ENCODE assay signal across 6 cellular contexts in the genomic region with DNA sequence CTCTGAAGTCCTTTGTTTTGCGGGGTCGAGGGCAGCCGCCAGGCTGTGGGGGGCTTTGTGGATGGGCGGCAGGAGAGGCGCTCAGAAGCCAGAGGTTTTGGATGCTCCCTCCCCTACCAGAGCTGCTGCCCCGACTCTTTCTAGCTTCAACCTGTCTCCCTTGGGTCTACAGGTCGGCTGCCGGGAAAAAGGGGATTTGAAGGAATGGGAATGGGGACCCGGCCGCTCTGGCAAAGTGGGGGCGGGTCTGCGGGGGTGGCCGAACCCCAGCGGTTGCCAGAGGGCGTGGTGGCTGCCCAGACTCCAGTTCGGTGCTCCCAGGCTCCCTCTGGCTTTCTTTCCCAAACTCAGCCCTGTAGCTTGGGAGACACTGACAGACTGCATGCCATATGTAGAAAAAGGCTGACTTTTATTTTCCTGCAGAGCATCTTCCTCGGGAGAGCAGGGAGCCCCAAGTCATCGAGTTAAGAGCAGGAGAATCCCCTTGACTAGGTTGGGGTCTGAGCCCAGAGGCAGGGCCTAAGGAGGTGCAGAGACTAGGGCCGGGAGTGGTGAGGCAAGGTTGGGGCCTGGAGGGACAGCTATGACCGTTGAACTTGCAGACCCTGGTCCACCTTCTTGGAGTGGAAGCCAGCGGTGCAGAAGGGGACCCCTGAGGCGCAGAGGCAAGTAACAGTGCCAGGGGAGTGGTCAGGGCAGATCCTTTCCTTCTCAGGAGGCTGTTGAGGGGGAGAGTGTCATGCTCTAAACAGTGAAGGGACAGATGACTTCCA. TPM values are rescaled to one million over a fixed set of nuclear protein-coding genes. Genes with fewer than 3 reads are reported as not detected.
A peak's percentile ranks its signal among the peaks of the same experiment; 100 is the strongest.
DNase-seq lines count a peak whose midpoint lies in the region; TF ChIP-seq lines count a peak whose summit lies in the region.

No MANE protein-coding gene starts in this region.

- H3K36me3 ChIP-seq in stomach smooth muscle (ENCODE audit: control insufficient read depth in 2 of 2, insufficient read depth in 2 of 2, low read length in 2 of 2) = no peaks in the 10 kb centered on the region

- peak overlapping the region; percentile 89 to 97 for H3K9ac ChIP-seq in stomach smooth muscle (ENCODE audit: low read length in 2 of 2)

- peak overlapping the region; percentile 89 for H3K4me3 ChIP-seq in AG09309 (ENCODE audit: control insufficient read depth, low read depth, low read length)
- H3K4me3 ChIP-seq in fibroblast of pulmonary artery (replicated peaks; ENCODE audit: low read depth, low read length) = peak overlapping the region; percentile 88
- H3K4me3 ChIP-seq in stomach smooth muscle (ENCODE audit: low read length in 2 of 2) = peak overlapping the region; percentile 94 to 96

- H3K27ac ChIP-seq in stomach smooth muscle (ENCODE audit: low read length) = peak overlapping the region; percentile 98

- no peaks in the 10 kb centered on the region for H3K9me3 ChIP-seq in stomach smooth muscle (ENCODE audit: control insufficient read depth in 2 of 2, low read length in 2 of 2)

- DNase-seq in AG09309 (ENCODE audit: low read depth) = no peak
- peak; percentile 50 for DNase-seq in NCI-H2227 treated with DMSO at 0.1 percent for 48 hours (lab: John Stamatoyannopoulos, UW)
- DNase-seq in fibroblast of pulmonary artery (ENCODE audit: low read depth) = peak; percentile 40
- no peak for DNase-seq in NCI-H2029 (lab: John Stamatoyannopoulos, UW)
- no peak for DNase-seq in mucosa of gallbladder (ENCODE audit: low spot score)

- TF ChIP-seq CTCF in AG09309 (IDR thresholded peaks at IDR 0.05; ENCODE audit: control insufficient read depth, insufficient read depth, low read depth, low read length, missing control alignments) (peak; percentile 46), fibroblast of pulmonary artery (IDR thresholded peaks at IDR 0.05; ENCODE audit: low read length, missing control alignments) (peak; percentile 28)

- peaks cover 61% of the 10 kb centered on the region for H3K4me1 ChIP-seq in stomach smooth muscle (ENCODE audit: control insufficient read depth, insufficient read depth, low read length)

- no peaks in the 10 kb centered on the region for H3K27me3 ChIP-seq in stomach smooth muscle (ENCODE audit: control insufficient read depth in 1 of 2, insufficient read depth in 2 of 2, low read length in 2 of 2)

RNA-seq across cellular contexts. Expression of a gene that starts 1.4 kb away (rescaled TPM):
- 44.0 TPM for total RNA-seq in mucosa of gallbladder

RNA-seq across cellular contexts. Expression of a gene that starts 2.9 kb away (rescaled TPM):
- total RNA-seq in mucosa of gallbladder = 7.7 TPM

RNA-seq across cellular contexts. Expression of a gene that starts 15.0 kb away (rescaled TPM):
- 31.2 TPM for total RNA-seq in mucosa of gallbladder

RNA-seq across cellular contexts. Expression of a gene that starts 29.2 kb away (rescaled TPM):
- 33.4 TPM for total RNA-seq in mucosa of gallbladder

RNA-seq across cellular contexts. Expression of a gene that starts 32.3 kb away (rescaled TPM):
- total RNA-seq in mucosa of gallbladder = 277 TPM

Comparison
In these comparisons a context has a peak if more than half of its experiments do, and no peak if none do; other contexts are left out.
1. DNase-seq: peak in NCI-H2227 treated with DMSO at 0.1 percent for 48 hours (single experiment) and fibroblast of pulmonary artery (single experiment); none in AG09309 (single experiment), NCI-H2029 (single experiment) and mucosa of gallbladder (single experiment).
2. Peak in every context shown above with its lines, with median percentiles within 50 percentile points of each other: H3K4me3 ChIP-seq.